ENCODE assay signal across 16 cellular contexts in the genomic region with DNA sequence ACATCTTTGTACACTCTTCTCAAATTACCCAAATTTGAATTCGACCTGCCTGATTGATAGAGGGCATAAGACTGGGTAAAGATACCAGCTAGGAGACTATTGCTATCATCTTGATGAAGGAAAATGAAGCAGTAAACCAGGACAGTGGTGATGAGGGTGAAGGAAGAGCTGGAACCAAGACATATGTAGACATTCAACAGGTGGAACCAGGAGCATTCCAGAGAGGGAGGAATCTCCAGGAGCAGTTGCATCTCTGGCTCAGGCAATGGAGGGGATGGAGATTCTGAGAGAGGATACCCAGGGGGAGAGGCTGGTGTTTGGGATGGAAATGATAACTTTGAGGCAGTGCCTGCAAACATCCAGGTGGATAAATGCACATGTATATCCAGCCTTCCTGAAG. TPM values are rescaled to one million over a fixed set of nuclear protein-coding genes. Genes with fewer than 3 reads are reported as not detected.
DNase-seq lines count a peak whose midpoint lies in the region; ATAC-seq and TF ChIP-seq lines count a peak whose summit lies in the region.
"Had no signal": no experiment of that assay in that cellular context is flagged by ENCODE, and none has a peak within 500 bp of the region (broad histone marks: within the 10 kb centered on the region; RNA-seq: fewer than 3 reads in every experiment).

No MANE protein-coding gene starts in this region.

- H2BK120ac ChIP-seq in IMR-90 (ENCODE audit: low read depth, low read length) (peak overlapping the region; percentile 52; the same call in 1 of the 2 replicates), mesenchymal stem cell (ENCODE audit: low read depth, low read length) (no peak overlapping the region)

- POLR2A ChIA-PET in IMR-90 (lab: Charles Lee; ENCODE audit: unreplicated experiment) = no interaction called here

- H3K9me1 ChIP-seq in IMR-90 (ENCODE audit: insufficient read depth, low read length) = peaks cover 33% of the 10 kb centered on the region

- no peak for TF ChIP-seq RAD21 in IMR-90 (IDR thresholded peaks at IDR 0.05; ENCODE audit: low read length)

- H3K56ac ChIP-seq in IMR-90 (ENCODE audit: extremely low read depth, insufficient read depth, low read length) = no peak overlapping the region

- no peaks in the 10 kb centered on the region for H4K20me1 ChIP-seq in IMR-90 (ENCODE audit: insufficient read depth, low read length)

- H3K4me1 ChIP-seq in IMR-90 (ENCODE audit: control insufficient read depth, insufficient read depth, low read length) (peaks cover 21% of the 10 kb centered on the region), mesenchymal stem cell (ENCODE audit: control insufficient read depth, insufficient read depth, low read depth, low read length) (peaks cover 70% of the 10 kb centered on the region), upper lobe of right lung (peaks cover 42% of the 10 kb centered on the region), transverse colon (peaks cover 6 to 50% (median 38%) of the 10 kb centered on the region in 4 donors)

- H4K91ac ChIP-seq in IMR-90 (ENCODE audit: insufficient read depth, low read depth, low read length) (peak overlapping the region; percentile 37; the same call in 1 of the 2 replicates), mesenchymal stem cell (ENCODE audit: low read length) (no peak overlapping the region)

- no CpG with 5 or more reads among the region's 1 CpG for WGBS in IMR-90 (ENCODE audit: extremely low coverage in 2 of 2, insufficient read length in 1 of 2), 2 experiments
- 62% methylated on average over 1 of the region's 1 CpG for WGBS in mesenchymal stem cell
- 62 to 100% methylated on average over 1 of the region's 1 CpG for WGBS in transverse colon (ENCODE audit: low coverage in 1 of 2), 2 donors

- no peaks in the 10 kb centered on the region for H3K9me3 Mint-ChIP-seq in activated T-cell treated with anti-CD3 and anti-CD28 coated beads, Interleukin-2, amount 50 U/mL, for 72 hours
- H3K9me3 Mint-ChIP-seq: CD4-positive, alpha-beta T cell; H9 had no signal

- H3K36me3 ChIP-seq in IMR-90 (ENCODE audit: control insufficient read depth, insufficient read depth, low read length) = no peaks in the 10 kb centered on the region
- H3K36me3 ChIP-seq in mesenchymal stem cell (ENCODE audit: control insufficient read depth in 1 of 2, insufficient read depth in 2 of 2, low read depth in 1 of 2, low read length in 2 of 2) = no peaks in the 10 kb centered on the region
- H3K36me3 ChIP-seq in upper lobe of right lung = no peaks in the 10 kb centered on the region
- no peaks in the 10 kb centered on the region for H3K36me3 ChIP-seq in transverse colon
- H3K36me3 ChIP-seq: Peyer's patch had no signal

- in situ Hi-C loops in IMR-90 (cut with MboI; ENCODE audit: low sequenced_read_pairs) (no loop called here), transverse colon (cut with MboI; ENCODE audit: low pct_ligation_motif_present in 1 of 4, low pct_unique_long_range_greater_than_20kb in 1 of 4, low sequenced_read_pairs in 3 of 4) (no loop called here)

- H4K8ac ChIP-seq in IMR-90 (ENCODE audit: low read depth in 2 of 2, low read length in 2 of 2) = peak overlapping the region in 1 of 2 experiments; percentile 26; a peak in 1 of 4 replicates
- H4K8ac ChIP-seq in mesenchymal stem cell (ENCODE audit: low read length) = no peak overlapping the region

- ATAC-seq in IMR-90 (ENCODE audit: low read depth) = no peak
- ATAC-seq in upper lobe of right lung = no peak
- no peak for ATAC-seq in activated T-cell treated with anti-CD3 and anti-CD28 coated beads, Interleukin-2, amount 50 U/mL, for 72 hours (replicated peaks in 1 of 2)
- no peak for ATAC-seq in GM21717 (IDR thresholded peaks at IDR 0.05; ENCODE audit: unreplicated experiment)

- no peaks in the 10 kb centered on the region for H3K4me1 Mint-ChIP-seq in activated T-cell treated with anti-CD3 and anti-CD28 coated beads, Interleukin-2, amount 50 U/mL, for 72 hours (ENCODE audit: low read depth)

- H2AFZ ChIP-seq in IMR-90 (replicated peaks; ENCODE audit: low read length, poor library complexity) = peak overlapping the region; percentile 28
- H2AFZ ChIP-seq in mesenchymal stem cell (ENCODE audit: low read depth, low read length) = no peak overlapping the region

- H3K14ac ChIP-seq in IMR-90 (replicated peaks; ENCODE audit: low read depth, low read length) = 0 out of 2 replicates have a peak overlapping the region, but pooled peaks have one; percentile 24
- H3K14ac ChIP-seq in mesenchymal stem cell (ENCODE audit: low read length in 2 of 2) = no peak overlapping the region

- intact Hi-C loops in IMR-90 (cut with micrococcal nuclease) = no loop called here
- intact Hi-C loops in upper lobe of right lung (cut with DNase I) = no loop called here
- intact Hi-C loops in transverse colon (cut with DNase I; ENCODE audit: low total_unique reads) = no loop called here

- H2BK12ac ChIP-seq in mesenchymal stem cell (ENCODE audit: low read length in 2 of 2) = no peak overlapping the region

- H3K27ac ChIP-seq in IMR-90 (ENCODE audit: insufficient read depth, low read length) (no peak overlapping the region), epithelial cell of prostate (peak overlapping the region; percentile 95), mesenchymal stem cell (ENCODE audit: low read length, poor library complexity, severe bottlenecking) (no peak overlapping the region), upper lobe of right lung (peak overlapping the region; percentile 82), transverse colon (no peak overlapping the region)
- H3K27ac ChIP-seq: HL-60, Peyer's patch had no signal

- H3K27ac Mint-ChIP-seq in activated T-cell treated with anti-CD3 and anti-CD28 coated beads, Interleukin-2, amount 50 U/mL, for 72 hours = no peak overlapping the region
- H3K27ac Mint-ChIP-seq: CD4-positive, alpha-beta T cell; H9 had no signal

- peak overlapping the region; percentile 39 for H2BK20ac ChIP-seq in IMR-90 (ENCODE audit: low read depth, low read length)

- H3K27me3 ChIP-seq in IMR-90 (ENCODE audit: control insufficient read depth, insufficient read depth, low read length) = no peaks in the 10 kb centered on the region
- no peaks in the 10 kb centered on the region for H3K27me3 ChIP-seq in mesenchymal stem cell (ENCODE audit: control insufficient read depth in 1 of 2, insufficient read depth in 1 of 2, low read length in 2 of 2)
- H3K27me3 ChIP-seq in upper lobe of right lung = no peaks in the 10 kb centered on the region
- no peaks in the 10 kb centered on the region for H3K27me3 ChIP-seq in transverse colon
- H3K27me3 ChIP-seq: Peyer's patch had no signal

- no peak overlapping the region for H4K5ac ChIP-seq in IMR-90 (ENCODE audit: low read depth, low read length)

- H3K9me3 ChIP-seq in IMR-90 (ENCODE audit: control insufficient read depth, insufficient read depth, low read length) (no peaks in the 10 kb centered on the region), mesenchymal stem cell (ENCODE audit: control insufficient read depth, low read length) (no peaks in the 10 kb centered on the region), upper lobe of right lung (no peaks in the 10 kb centered on the region), transverse colon (no peaks in the 10 kb centered on the region)
- H3K9me3 ChIP-seq: Peyer's patch had no signal

- no peak for DNase-seq in IMR-90
- no peak for DNase-seq in epithelial cell of prostate (ENCODE audit: low read depth, low spot score)
- DNase-seq in mesenchymal stem cell = no peak
- DNase-seq in upper lobe of right lung = no peak
- DNase-seq in activated T-cell treated with anti-CD3 and anti-CD28 coated beads, Interleukin-2, amount 50 U/mL, for 72 hours = no peak
- DNase-seq in transverse colon = no peak
- DNase-seq: CD4-positive, alpha-beta T cell; H9; KG1; NCI-H1092 treated with DMSO at 0.1 percent for 48 hours; NCI-H1694 treated with DMSO at 0.1 percent for 48 hours; NCI-H748 treated with DMSO at 0.1 percent for 48 hours; SHP77 treated with DMSO at 0.1 percent for 48 hours had no signal

- CTCF ChIA-PET in IMR-90 (lab: Yijun Ruan, JAX) = no interaction called here

- H2BK15ac ChIP-seq in IMR-90 (ENCODE audit: low read depth, low read length) = 0 out of 3 replicates have a peak overlapping the region, but pooled peaks have one; percentile 14
- H2BK15ac ChIP-seq in mesenchymal stem cell (ENCODE audit: low read depth, poor library complexity, severe bottlenecking) = no peak overlapping the region

- no peak overlapping the region for H2BK5ac ChIP-seq in IMR-90 (ENCODE audit: low read depth, low read length, poor library complexity, severe bottlenecking)
- no peak overlapping the region for H2BK5ac ChIP-seq in mesenchymal stem cell (ENCODE audit: low read depth, low read length, poor library complexity, severe bottlenecking)

- BruUV-seq in IMR-90 (replicated peaks; lab: Mats Ljungman, UMichigan) = no TSS peak

- TF ChIP-seq EP300 in transverse colon (IDR thresholded peaks at IDR 0.05; ENCODE audit: low read depth) = no peak

- H3K27me3 Mint-ChIP-seq in activated T-cell treated with anti-CD3 and anti-CD28 coated beads, Interleukin-2, amount 50 U/mL, for 72 hours (ENCODE audit: low read depth) = no peaks in the 10 kb centered on the region
- H3K27me3 Mint-ChIP-seq: CD4-positive, alpha-beta T cell had no signal

- no peaks in the 10 kb centered on the region for H3K36me3 Mint-ChIP-seq in activated T-cell treated with anti-CD3 and anti-CD28 coated beads, Interleukin-2, amount 50 U/mL, for 72 hours (ENCODE audit: insufficient read depth in 2 of 2)

- dilution Hi-C loops in IMR-90 (cut with HindIII; ENCODE audit: low sequenced_read_pairs, unreplicated experiment) = no loop called here

- H3K4me3 ChIP-seq in IMR-90 (ENCODE audit: insufficient read depth, low read depth, low read length) = no peak overlapping the region
- H3K4me3 ChIP-seq in mesenchymal stem cell (ENCODE audit: insufficient read depth in 1 of 2, low read depth in 1 of 2, low read length in 2 of 2) = no peak overlapping the region
- H3K4me3 ChIP-seq in upper lobe of right lung = peak overlapping the region; percentile 10
- no peak overlapping the region for H3K4me3 ChIP-seq in transverse colon
- H3K4me3 ChIP-seq: Peyer's patch had no signal

- H2AK9ac ChIP-seq in IMR-90 (replicated peaks; ENCODE audit: low read depth, low read length, poor library complexity) = peak overlapping the region; percentile 56

- no peak overlapping the region for H3K4me3 Mint-ChIP-seq in activated T-cell treated with anti-CD3 and anti-CD28 coated beads, Interleukin-2, amount 50 U/mL, for 72 hours
- H3K4me3 Mint-ChIP-seq: CD4-positive, alpha-beta T cell; H9 had no signal

- H3K4ac ChIP-seq in IMR-90 (ENCODE audit: low read depth, low read length) (peak overlapping the region; percentile 48; the same call in 1 of the 2 replicates), mesenchymal stem cell (ENCODE audit: low read depth in 1 of 2, low read length in 2 of 2) (no peak overlapping the region)

- H2AK5ac ChIP-seq in IMR-90 (ENCODE audit: low read depth, low read length) (peak overlapping the region; percentile 36; the same call in 1 of the 2 replicates), mesenchymal stem cell (ENCODE audit: low read length, severe bottlenecking) (peak overlapping the region; percentile 43)

- H3K23ac ChIP-seq in IMR-90 (ENCODE audit: low read depth, low read length) (peak overlapping the region; percentile 10; the same call in 1 of the 2 replicates), mesenchymal stem cell (ENCODE audit: low read length in 2 of 2) (no peak overlapping the region)

- H3K79me1 ChIP-seq in IMR-90 (ENCODE audit: low read depth in 1 of 2, low read length in 2 of 2) = no peaks in the 10 kb centered on the region
- H3K79me1 ChIP-seq in mesenchymal stem cell (replicated peaks; ENCODE audit: low read length, poor library complexity, severe bottlenecking) = peaks cover 3% of the 10 kb centered on the region

- H3K9ac ChIP-seq in IMR-90 (ENCODE audit: low read depth, low read length) (no peak overlapping the region), mesenchymal stem cell (ENCODE audit: low read length) (no peak overlapping the region)

- TF ChIP-seq CTCF in IMR-90 (conservative IDR thresholded peaks at IDR 0.05; ENCODE audit: low read depth, low read length) (no peak), upper lobe of right lung (IDR thresholded peaks at IDR 0.05) (no peak), transverse colon (IDR thresholded peaks at IDR 0.05) (no peak)

- H3K4me2 ChIP-seq in IMR-90 (ENCODE audit: low read depth, low read length) (no peak overlapping the region), mesenchymal stem cell (ENCODE audit: low read length, poor library complexity, severe bottlenecking) (no peak overlapping the region)

- H3K18ac ChIP-seq in IMR-90 (ENCODE audit: low read depth, low read length) (peak overlapping the region; percentile 19; the same call in 1 of the 2 replicates), mesenchymal stem cell (ENCODE audit: low read depth in 1 of 2, low read length in 2 of 2) (no peak overlapping the region)

- no peak for TF ChIP-seq POLR2A in IMR-90 (IDR thresholded peaks at IDR 0.05; ENCODE audit: low read depth, low read length)
- no peak for TF ChIP-seq POLR2A in transverse colon (IDR thresholded peaks at IDR 0.05)

RNA-seq across cellular contexts. Expression of gene SDC1, which starts 41.6 kb away (rescaled TPM):
- total RNA-seq in IMR-90 (2012; rRNA removed) (22.0 and 23.6 TPM in 2 replicates), upper lobe of right lung (148 TPM), transverse colon (100 to 1,000 TPM; 103 to 192 (median 127) TPM)
- 28.3 and 38.8 TPM in 2 replicates for polyA plus RNA-seq in IMR-90 (2012; rRNA removed)
- 21.6 and 39.0 TPM in 2 replicates for polyA plus RNA-seq in IMR-90 (2012; cell fraction: cytosol; rRNA removed)
- 9.4 and 21.6 TPM in 2 replicates for polyA plus RNA-seq in IMR-90 (2012; cell fraction: nucleus; rRNA removed; ENCODE audit: low replicate concordance)
- polyA plus RNA-seq in mesenchymal stem cell (2013, experiment 1 of 2) = 8.4 TPM
- 6.9 TPM for polyA plus RNA-seq in mesenchymal stem cell (2013, experiment 2 of 2)
- under 1 TPM; 0.16 to 0.38 TPM for total RNA-seq in activated T-cell treated with anti-CD3 and anti-CD28 coated beads, Interleukin-2, amount 50 U/mL, for 72 hours
- total RNA-seq: CD4-positive, alpha-beta T cell had no signal

Comparison
In these comparisons a context has a peak if more than half of its experiments do, and no peak if none do; other contexts are left out.
1. H3K27ac ChIP-seq: peak in epithelial cell of prostate (single experiment) and upper lobe of right lung (single experiment); none in IMR-90 (single experiment), mesenchymal stem cell (single experiment) and transverse colon (0 of 4).
2. RNA of gene SDC1, which starts 41.6 kb away (total RNA-seq): 148 TPM in upper lobe of right lung (single experiment), 103 to 192 TPM in transverse colon and 22.0 to 23.6 TPM in IMR-90; 0.16 to 0.38 TPM in activated T-cell treated with anti-CD3 and anti-CD28 coated beads, Interleukin-2, amount 50 U/mL, for 72 hours; every median in the first group is over 10 times any median in the second.